In the genomic region with DNA sequence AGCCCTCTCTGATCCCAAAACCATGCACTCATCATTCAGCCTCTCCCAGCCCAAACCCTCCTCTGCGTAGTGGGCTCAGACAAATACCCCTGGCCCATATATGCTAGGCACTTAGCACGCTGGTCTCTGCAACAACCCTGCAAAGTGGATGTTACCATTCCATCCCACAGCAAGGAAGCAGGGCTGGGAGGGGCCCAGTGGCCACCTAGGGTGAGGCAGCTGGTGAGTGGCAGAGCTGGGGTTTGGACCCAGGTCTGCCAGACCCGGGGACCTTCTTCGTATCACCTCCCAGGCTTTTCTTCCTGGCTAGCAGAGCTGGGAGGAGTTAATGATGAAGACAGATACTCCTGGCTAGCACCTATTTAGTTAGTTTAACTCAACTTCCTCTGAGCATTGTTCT, we compare ENCODE assay signal across 37 cellular contexts.
"Had no signal": no experiment of that assay in that cellular context is flagged by ENCODE, and none has a peak within 500 bp of the region (broad histone marks: within the 10 kb centered on the region; RNA-seq: fewer than 3 reads in every experiment).

No MANE protein-coding gene starts in this region.

- H3K27me3 Mint-ChIP-seq: activated B cell treated with CpG ODN at 0.5 μM for 24 hours; activated CD4-positive, alpha-beta memory T cell treated with anti-CD3 and anti-CD28 coated beads for 36 hours; activated CD4-positive, alpha-beta T cell treated with anti-CD3 and anti-CD28 coated beads, Interleukin-2, amount 10 ng/mL, durations not matched to agents 24 days and 14 days; activated CD8-positive, alpha-beta T cell treated with anti-CD3 and anti-CD28 coated beads for 36 hours; activated naive CD8-positive, alpha-beta T cell treated with anti-CD3 and anti-CD28 coated beads for 36 hours; activated T-helper 17 cell treated with anti-CD3 and anti-CD28 coated beads, Interleukin-2, amount 50 U/mL, for 72 hours; central memory CD8-positive, alpha-beta T cell had no signal

- H3K9me3 Mint-ChIP-seq: activated B cell treated with CpG ODN at 0.5 μM for 24 hours; activated CD4-positive, alpha-beta memory T cell treated with anti-CD3 and anti-CD28 coated beads for 36 hours; activated CD4-positive, alpha-beta T cell treated with anti-CD3 and anti-CD28 coated beads, Interleukin-2, amount 10 ng/mL, durations not matched to agents 24 days and 14 days; activated CD8-positive, alpha-beta T cell treated with anti-CD3 and anti-CD28 coated beads for 36 hours; activated naive CD4-positive, alpha-beta T cell treated with anti-CD3 and anti-CD28 coated beads for 36 hours; activated naive CD4-positive, alpha-beta T cell treated with anti-CD3 and anti-CD28 coated beads, Interleukin-2, amount 50 U/mL, for 72 hours; activated naive CD8-positive, alpha-beta T cell treated with anti-CD3 and anti-CD28 coated beads for 36 hours; activated T-cell treated with anti-CD3 and anti-CD28 coated beads, Interleukin-2, amount 50 U/mL, for 4 hours; activated T-cell treated with anti-CD3 and anti-CD28 coated beads, Interleukin-2, amount 50 U/mL, for 72 hours; activated T-helper 1 cell treated with anti-CD3 and anti-CD28 coated beads, Interleukin-12 subunit alpha, Interleukin-12 subunit beta, Interleukin-2, Interleukin-4 antibody, amounts not matched to agents 30 ng/mL and 10 ng/mL and 1 ng/mL, durations not matched to agents 14 hours and 24 hours and 36 hours; activated T-helper 17 cell treated with anti-CD3 and anti-CD28 coated beads, Interleukin-2, amount 50 U/mL, for 72 hours; central memory CD8-positive, alpha-beta T cell; T-helper 1 cell treated with Interleukin-12 subunit alpha and Interleukin-12 subunit beta and Interleukin-4 antibody, amounts not matched to agents 30 μg/mL and 1 μg/mL, for 36 hours had no signal

- DNase-seq: activated B cell treated with CpG ODN at 0.5 μM for 24 hours; activated CD4-positive, alpha-beta memory T cell treated with anti-CD3 and anti-CD28 coated beads for 36 hours; activated CD4-positive, alpha-beta T cell treated with anti-CD3 and anti-CD28 coated beads for 4 hours; activated CD4-positive, alpha-beta T cell treated with anti-CD3 and anti-CD28 coated beads, Interleukin-2, amount 10 ng/mL, durations not matched to agents 24 days and 14 days; activated CD4-positive, alpha-beta T cell treated with anti-CD3 and anti-CD28 coated beads, Interleukin-2, amount 50 U/mL, for 1 hour; activated CD4-positive, alpha-beta T cell treated with anti-CD3 and anti-CD28 coated beads, Interleukin-2, amount 50 U/mL, for 4 hours; activated CD4-positive, CD25-positive, alpha-beta regulatory T cell treated with anti-CD3 and anti-CD28 coated beads, Interleukin-2, amount 50 U/mL, for 72 hours; activated CD8-positive, alpha-beta memory T cell treated with anti-CD3 and anti-CD28 coated beads, Interleukin-2, amount 50 U/mL, for 4 hours; activated CD8-positive, alpha-beta T cell treated with anti-CD3 and anti-CD28 coated beads for 36 hours; activated effector memory CD4-positive, alpha-beta T cell treated with anti-CD3 and anti-CD28 coated beads, Interleukin-2, amount 50 U/mL, for 16 hours; activated gamma-delta T cell treated with Interleukin-2 at 50 U/mL for 16 hours; activated naive CD4-positive, alpha-beta T cell; activated naive CD4-positive, alpha-beta T cell treated with anti-CD3 and anti-CD28 coated beads for 36 hours; activated naive CD4-positive, alpha-beta T cell treated with anti-CD3 and anti-CD28 coated beads, Interleukin-2, amount 50 U/mL, for 16 hours; activated naive CD8-positive, alpha-beta T cell treated with anti-CD3 and anti-CD28 coated beads for 36 hours; activated T-cell treated with anti-CD3 and anti-CD28 coated beads for 4 hours; activated T-cell treated with anti-CD3 and anti-CD28 coated beads, Interleukin-2, amount 50 U/mL, for 1 hour; activated T-cell treated with anti-CD3 and anti-CD28 coated beads, Interleukin-2, amount 50 U/mL, for 4 hours; activated T-cell treated with anti-CD3 and anti-CD28 coated beads, Interleukin-2, amount 50 U/mL, for 72 hours; adrenal gland; amniotic stem cell; aorta; body of pancreas; brain microvascular endothelial cell; cerebellar nuclear complex; SW 1271; T-helper 1 cell; T1000 had no signal

- H3K36me3 Mint-ChIP-seq: activated CD4-positive, alpha-beta memory T cell treated with anti-CD3 and anti-CD28 coated beads for 36 hours; activated naive CD4-positive, alpha-beta T cell treated with anti-CD3 and anti-CD28 coated beads, Interleukin-2, amount 50 U/mL, for 72 hours; activated naive CD8-positive, alpha-beta T cell treated with anti-CD3 and anti-CD28 coated beads for 36 hours had no signal

- H3K36me3 ChIP-seq: brain microvascular endothelial cell, breast epithelium had no signal

- H3K9me3 ChIP-seq: adrenal gland, body of pancreas, breast epithelium had no signal

- ATAC-seq: activated T-helper 17 cell treated with anti-CD3 and anti-CD28 coated beads, Interleukin-2, amount 50 U/mL, for 72 hours; body of pancreas had no signal

- FAIRE-seq: astrocyte, TTC549 had no signal

- H3K4me3 Mint-ChIP-seq: activated B cell treated with CpG ODN at 0.5 μM for 24 hours; activated CD4-positive, alpha-beta memory T cell treated with anti-CD3 and anti-CD28 coated beads for 36 hours; activated CD4-positive, alpha-beta T cell treated with anti-CD3 and anti-CD28 coated beads, Interleukin-2, amount 10 ng/mL, durations not matched to agents 24 days and 14 days; activated CD8-positive, alpha-beta T cell treated with anti-CD3 and anti-CD28 coated beads for 36 hours; activated naive CD4-positive, alpha-beta T cell treated with anti-CD3 and anti-CD28 coated beads for 36 hours; activated naive CD8-positive, alpha-beta T cell treated with anti-CD3 and anti-CD28 coated beads for 36 hours; activated T-cell treated with anti-CD3 and anti-CD28 coated beads, Interleukin-2, amount 50 U/mL, for 4 hours; activated T-cell treated with anti-CD3 and anti-CD28 coated beads, Interleukin-2, amount 50 U/mL, for 72 hours; activated T-helper 1 cell treated with anti-CD3 and anti-CD28 coated beads, Interleukin-12 subunit alpha, Interleukin-12 subunit beta, Interleukin-2, Interleukin-4 antibody, amounts not matched to agents 30 ng/mL and 10 ng/mL and 1 ng/mL, durations not matched to agents 14 hours and 24 hours and 36 hours; activated T-helper 17 cell treated with anti-CD3 and anti-CD28 coated beads, Interleukin-2, amount 50 U/mL, for 72 hours; central memory CD8-positive, alpha-beta T cell; T-helper 1 cell treated with Interleukin-12 subunit alpha and Interleukin-12 subunit beta and Interleukin-4 antibody, amounts not matched to agents 30 μg/mL and 1 μg/mL, for 36 hours had no signal

- H3K4me3 ChIP-seq: adrenal gland, body of pancreas, breast epithelium had no signal

- H3K27ac Mint-ChIP-seq: activated B cell treated with CpG ODN at 0.5 μM for 24 hours; activated CD4-positive, alpha-beta memory T cell treated with anti-CD3 and anti-CD28 coated beads for 36 hours; activated CD4-positive, alpha-beta T cell treated with anti-CD3 and anti-CD28 coated beads, Interleukin-2, amount 10 ng/mL, durations not matched to agents 24 days and 14 days; activated CD8-positive, alpha-beta T cell treated with anti-CD3 and anti-CD28 coated beads for 36 hours; activated naive CD4-positive, alpha-beta T cell treated with anti-CD3 and anti-CD28 coated beads for 36 hours; activated naive CD4-positive, alpha-beta T cell treated with anti-CD3 and anti-CD28 coated beads, Interleukin-2, amount 50 U/mL, for 72 hours; activated naive CD8-positive, alpha-beta T cell treated with anti-CD3 and anti-CD28 coated beads for 36 hours; activated T-cell treated with anti-CD3 and anti-CD28 coated beads, Interleukin-2, amount 50 U/mL, for 72 hours; activated T-helper 1 cell treated with anti-CD3 and anti-CD28 coated beads, Interleukin-12 subunit alpha, Interleukin-12 subunit beta, Interleukin-2, Interleukin-4 antibody, amounts not matched to agents 30 ng/mL and 10 ng/mL and 1 ng/mL, durations not matched to agents 14 hours and 24 hours and 36 hours; activated T-helper 17 cell treated with anti-CD3 and anti-CD28 coated beads, Interleukin-2, amount 50 U/mL, for 72 hours; T-helper 1 cell treated with Interleukin-12 subunit alpha and Interleukin-12 subunit beta and Interleukin-4 antibody, amounts not matched to agents 30 μg/mL and 1 μg/mL, for 36 hours had no signal

- H3K27ac ChIP-seq: adrenal gland, body of pancreas, brain microvascular endothelial cell, breast epithelium, VCaP had no signal

- H3K27me3 ChIP-seq: adrenal gland, body of pancreas, brain microvascular endothelial cell, breast epithelium had no signal

- H3K4me1 ChIP-seq: adrenal gland, body of pancreas, breast epithelium had no signal

- H3K4me1 Mint-ChIP-seq: activated CD4-positive, alpha-beta T cell treated with anti-CD3 and anti-CD28 coated beads, Interleukin-2, amount 10 ng/mL, durations not matched to agents 24 days and 14 days; activated naive CD8-positive, alpha-beta T cell treated with anti-CD3 and anti-CD28 coated beads for 36 hours; activated T-helper 17 cell treated with anti-CD3 and anti-CD28 coated beads, Interleukin-2, amount 50 U/mL, for 72 hours; central memory CD8-positive, alpha-beta T cell had no signal
